19 cellular contexts compared by ENCODE assay signal in genomic region chr3:115982629-115983028, GRCh38.
"Had no signal": no experiment of that assay in that cellular context is flagged by ENCODE, and none has a peak within 500 bp of the region (broad histone marks: within the 10 kb centered on the region; RNA-seq: fewer than 3 reads in every experiment).

No MANE protein-coding gene starts in this region.

- H3K4me1 Mint-ChIP-seq: activated CD8-positive, alpha-beta memory T cell treated with anti-CD3 and anti-CD28 coated beads, Interleukin-2, amount 10 ng/mL, durations not matched to agents 7 days and 5 days; mesothelial cell of epicardium; neural progenitor cell; stimulated activated naive CD8-positive, alpha-beta T cell treated with anti-CD3 and anti-CD28 coated beads, Interleukin-15, amount 100 ng/mL, for 72 hours had no signal

- H3K27ac ChIP-seq: brain microvascular endothelial cell, neural progenitor cell, thoracic aorta had no signal

- H3K9ac ChIP-seq: neural progenitor cell had no signal

- H3K27ac Mint-ChIP-seq: activated CD8-positive, alpha-beta memory T cell treated with anti-CD3 and anti-CD28 coated beads, Interleukin-2, amount 10 ng/mL, durations not matched to agents 7 days and 5 days; activated naive CD8-positive, alpha-beta T cell; mesothelial cell of epicardium; neural progenitor cell; stimulated activated naive CD8-positive, alpha-beta T cell treated with anti-CD3 and anti-CD28 coated beads, Interleukin-15, amount 100 ng/mL, for 72 hours had no signal

- ATAC-seq: activated CD8-positive, alpha-beta memory T cell treated with anti-CD3 and anti-CD28 coated beads, Interleukin-2, amount 10 ng/mL, durations not matched to agents 7 days and 5 days; activated T-cell treated with anti-CD3 and anti-CD28 coated beads, Interleukin-2, amount 50 U/mL, for 4 hours; stimulated activated naive CD8-positive, alpha-beta T cell treated with anti-CD3 and anti-CD28 coated beads, Interleukin-15, amount 100 ng/mL, for 72 hours had no signal

- H3K9me3 Mint-ChIP-seq: activated T-cell treated with anti-CD3 and anti-CD28 coated beads, Interleukin-2, amount 50 U/mL, for 4 hours had no signal

- DNase-seq: activated CD4-positive, alpha-beta T cell treated with anti-CD3 and anti-CD28 coated beads, Interleukin-2, amount 50 U/mL, for 4 hours; activated CD4-positive, CD25-positive, alpha-beta regulatory T cell treated with anti-CD3 and anti-CD28 coated beads, Interleukin-2, amount 50 U/mL, for 72 hours; activated CD8-positive, alpha-beta memory T cell treated with anti-CD3 and anti-CD28 coated beads, Interleukin-2, amount 10 ng/mL, durations not matched to agents 7 days and 5 days; activated gamma-delta T cell; activated T-cell treated with anti-CD3 and anti-CD28 coated beads, Interleukin-2, amount 50 U/mL, for 4 hours; brain microvascular endothelial cell; cerebellar nuclear complex; dermis blood vessel endothelial cell; hypothalamus; kidney glomerular epithelial cell; retina; stimulated activated CD4-positive, alpha-beta T cell treated with anti-CD3 and anti-CD28 coated beads, Interleukin-4, amount 100 ng/mL, for 1 hour; stimulated activated CD8-positive, alpha-beta memory T cell treated with anti-CD3 and anti-CD28 coated beads, Interleukin-4, amount 100 ng/mL, for 48 hours; stimulated activated naive CD8-positive, alpha-beta T cell treated with anti-CD3 and anti-CD28 coated beads, Interleukin-15, amount 100 ng/mL, for 72 hours had no signal

- FAIRE-seq: TTC549 had no signal

- H3K4me2 ChIP-seq: neural progenitor cell had no signal

- H2AFZ ChIP-seq: neural progenitor cell had no signal

- H3K9me3 ChIP-seq: thoracic aorta had no signal

- H3K27me3 Mint-ChIP-seq: stimulated activated naive CD8-positive, alpha-beta T cell treated with anti-CD3 and anti-CD28 coated beads, Interleukin-15, amount 100 ng/mL, for 72 hours had no signal

- H3K4me3 ChIP-seq: neural progenitor cell, thoracic aorta had no signal

- H3K36me3 Mint-ChIP-seq: activated CD8-positive, alpha-beta memory T cell treated with anti-CD3 and anti-CD28 coated beads, Interleukin-2, amount 10 ng/mL, durations not matched to agents 7 days and 5 days; activated naive CD8-positive, alpha-beta T cell; mesothelial cell of epicardium; neural progenitor cell had no signal

- H3K27me3 ChIP-seq: brain microvascular endothelial cell, neural progenitor cell had no signal

- H3K36me3 ChIP-seq: brain microvascular endothelial cell, neural progenitor cell, thoracic aorta had no signal

- H3K4me3 Mint-ChIP-seq: activated CD8-positive, alpha-beta memory T cell treated with anti-CD3 and anti-CD28 coated beads, Interleukin-2, amount 10 ng/mL, durations not matched to agents 7 days and 5 days; activated naive CD8-positive, alpha-beta T cell; activated T-cell treated with anti-CD3 and anti-CD28 coated beads, Interleukin-2, amount 50 U/mL, for 4 hours; mesothelial cell of epicardium; neural progenitor cell; stimulated activated naive CD8-positive, alpha-beta T cell treated with anti-CD3 and anti-CD28 coated beads, Interleukin-15, amount 100 ng/mL, for 72 hours had no signal
